Comparison of ENCODE assay signal across 1 cellular context in the genomic region with DNA sequence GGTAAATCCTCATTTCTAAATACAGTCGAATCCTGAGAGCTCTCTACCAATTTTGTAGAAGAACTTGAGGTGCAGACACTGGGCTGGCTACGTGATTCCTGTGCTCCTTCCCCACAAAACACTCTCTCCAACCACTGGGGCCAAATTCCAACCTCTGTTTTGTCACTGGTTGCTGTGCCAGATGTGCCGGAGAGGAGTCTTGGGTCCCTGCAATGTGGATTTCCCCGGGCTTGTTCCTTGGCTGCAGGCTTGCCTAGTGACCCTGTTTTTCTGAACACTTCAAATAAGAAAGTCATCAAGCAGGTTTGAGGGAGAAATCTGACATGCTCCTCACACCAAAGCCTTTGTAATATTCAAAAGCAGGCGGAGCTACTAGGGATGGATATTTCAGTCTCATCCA.
TF ChIP-seq lines count a peak whose summit lies in the region.

No MANE protein-coding gene starts in this region.

TF ChIP-seq in GM23338, 12 proteins besides CTCF, POLR2A, EP300 and RAD21 (continued from another document):
- TF ChIP-seq, protein P1, sequence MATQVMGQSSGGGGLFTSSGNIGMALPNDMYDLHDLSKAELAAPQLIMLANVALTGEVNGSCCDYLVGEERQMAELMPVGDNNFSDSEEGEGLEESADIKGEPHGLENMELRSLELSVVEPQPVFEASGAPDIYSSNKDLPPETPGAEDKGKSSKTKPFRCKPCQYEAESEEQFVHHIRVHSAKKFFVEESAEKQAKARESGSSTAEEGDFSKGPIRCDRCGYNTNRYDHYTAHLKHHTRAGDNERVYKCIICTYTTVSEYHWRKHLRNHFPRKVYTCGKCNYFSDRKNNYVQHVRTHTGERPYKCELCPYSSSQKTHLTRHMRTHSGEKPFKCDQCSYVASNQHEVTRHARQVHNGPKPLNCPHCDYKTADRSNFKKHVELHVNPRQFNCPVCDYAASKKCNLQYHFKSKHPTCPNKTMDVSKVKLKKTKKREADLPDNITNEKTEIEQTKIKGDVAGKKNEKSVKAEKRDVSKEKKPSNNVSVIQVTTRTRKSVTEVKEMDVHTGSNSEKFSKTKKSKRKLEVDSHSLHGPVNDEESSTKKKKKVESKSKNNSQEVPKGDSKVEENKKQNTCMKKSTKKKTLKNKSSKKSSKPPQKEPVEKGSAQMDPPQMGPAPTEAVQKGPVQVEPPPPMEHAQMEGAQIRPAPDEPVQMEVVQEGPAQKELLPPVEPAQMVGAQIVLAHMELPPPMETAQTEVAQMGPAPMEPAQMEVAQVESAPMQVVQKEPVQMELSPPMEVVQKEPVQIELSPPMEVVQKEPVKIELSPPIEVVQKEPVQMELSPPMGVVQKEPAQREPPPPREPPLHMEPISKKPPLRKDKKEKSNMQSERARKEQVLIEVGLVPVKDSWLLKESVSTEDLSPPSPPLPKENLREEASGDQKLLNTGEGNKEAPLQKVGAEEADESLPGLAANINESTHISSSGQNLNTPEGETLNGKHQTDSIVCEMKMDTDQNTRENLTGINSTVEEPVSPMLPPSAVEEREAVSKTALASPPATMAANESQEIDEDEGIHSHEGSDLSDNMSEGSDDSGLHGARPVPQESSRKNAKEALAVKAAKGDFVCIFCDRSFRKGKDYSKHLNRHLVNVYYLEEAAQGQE (IDR thresholded peaks at IDR 0.05; ENCODE audit: unreplicated experiment), result no peak
- no peak for TF ChIP-seq EZH2phosphoT487 (IDR thresholded peaks at IDR 0.05; ENCODE audit: unreplicated experiment)
- TF ChIP-seq, protein P2, sequence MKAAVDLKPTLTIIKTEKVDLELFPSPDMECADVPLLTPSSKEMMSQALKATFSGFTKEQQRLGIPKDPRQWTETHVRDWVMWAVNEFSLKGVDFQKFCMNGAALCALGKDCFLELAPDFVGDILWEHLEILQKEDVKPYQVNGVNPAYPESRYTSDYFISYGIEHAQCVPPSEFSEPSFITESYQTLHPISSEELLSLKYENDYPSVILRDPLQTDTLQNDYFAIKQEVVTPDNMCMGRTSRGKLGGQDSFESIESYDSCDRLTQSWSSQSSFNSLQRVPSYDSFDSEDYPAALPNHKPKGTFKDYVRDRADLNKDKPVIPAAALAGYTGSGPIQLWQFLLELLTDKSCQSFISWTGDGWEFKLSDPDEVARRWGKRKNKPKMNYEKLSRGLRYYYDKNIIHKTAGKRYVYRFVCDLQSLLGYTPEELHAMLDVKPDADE (IDR thresholded peaks at IDR 0.05), result no peak
